ENCODE assay signal across 22 cellular contexts in the genomic region with DNA sequence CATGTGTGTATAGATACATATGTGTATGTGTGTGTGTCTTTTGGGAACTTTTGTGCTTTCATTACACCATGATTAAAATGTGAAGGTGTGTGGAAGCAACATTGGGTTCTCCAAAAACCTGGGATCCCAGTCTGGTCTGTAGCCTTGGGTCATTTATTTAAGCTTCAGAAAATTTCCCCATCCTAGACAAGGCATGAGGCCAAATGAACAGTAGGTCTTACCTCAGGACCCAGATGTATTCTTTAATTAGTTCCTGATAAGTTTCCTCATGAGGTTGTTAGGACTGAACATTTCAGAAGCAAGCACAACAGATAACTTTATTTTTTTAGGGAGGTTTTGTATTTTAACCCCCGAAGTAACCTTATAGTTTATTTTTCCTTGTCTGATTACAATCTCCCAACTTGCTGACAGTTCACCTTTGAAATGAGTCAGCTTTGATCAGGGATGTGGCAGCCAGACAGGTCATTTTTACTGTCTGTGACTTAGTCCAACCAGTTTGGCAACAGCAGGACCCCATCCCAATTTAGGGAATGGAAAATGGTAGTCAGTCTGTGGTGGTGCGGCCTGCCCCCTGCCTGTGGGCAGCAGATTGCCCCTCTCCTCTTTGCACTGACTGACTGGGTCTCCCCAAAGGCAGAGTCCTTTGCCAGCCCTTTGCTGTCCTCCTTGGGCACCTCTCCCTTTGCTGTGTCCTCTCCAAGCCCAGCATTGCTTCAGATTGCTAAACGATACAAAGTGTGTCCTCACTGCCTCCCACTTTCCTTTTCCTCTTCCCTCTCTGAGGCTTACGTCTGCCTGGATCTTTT.
DNase-seq lines count a peak whose midpoint lies in the region; ATAC-seq, FAIRE-seq and TF ChIP-seq lines count a peak whose summit lies in the region.
"Had no signal": no experiment of that assay in that cellular context is flagged by ENCODE, and none has a peak within 500 bp of the region (broad histone marks: within the 10 kb centered on the region; RNA-seq: fewer than 3 reads in every experiment).

No MANE protein-coding gene starts in this region.

- peak; percentile 9 for TF ChIP-seq CTCF in liver (IDR thresholded peaks at IDR 0.05; ENCODE audit: low read depth, low read length, missing input control)
- no peak for TF ChIP-seq CTCF in HepG2 (CRISPR knock-in tag; IDR thresholded peaks at IDR 0.05)
- no peak for TF ChIP-seq CTCF in mammary epithelial cell (conservative IDR thresholded peaks at IDR 0.05 in 1 of 2, IDR thresholded peaks at IDR 0.05 in 1 of 2; ENCODE audit: extremely low read depth in 1 of 2, insufficient read depth in 1 of 2, low read depth in 1 of 2, low read length in 2 of 2)

- no peak overlapping the region for H3K27ac Mint-ChIP-seq in effector memory CD8-positive, alpha-beta T cell
- H3K27ac Mint-ChIP-seq: activated naive CD8-positive, alpha-beta T cell treated with anti-CD3 and anti-CD28 coated beads, Interleukin-2, amount 10 ng/mL, durations not matched to agents 7 days and 5 days; nephron; stimulated activated effector memory CD8-positive, alpha-beta T cell treated with anti-CD3 and anti-CD28 coated beads, Interleukin-12 subunit alpha, Interleukin-12 subunit beta, amount 100 ng/mL, for 72 hours had no signal

- in situ Hi-C loops in HepG2 (cut with HindIII; ENCODE audit: extremely low pct_ligation_motif_present, low pct_unique_long_range_greater_than_20kb) = no loop called here
- in situ Hi-C loops in mammary epithelial cell (cut with MboI; ENCODE audit: low sequenced_read_pairs in 2 of 2) = no loop called here

- H4K20me1 ChIP-seq in HepG2 (ENCODE audit: insufficient read depth, low read length) = no peaks in the 10 kb centered on the region
- no peaks in the 10 kb centered on the region for H4K20me1 ChIP-seq in mammary epithelial cell (ENCODE audit: insufficient read depth, low read length)

- no peak for DNase-seq in HepG2 (ENCODE audit: low spot score)
- peak; percentile 32 for DNase-seq in mammary epithelial cell
- peak; percentile 45 for DNase-seq in iPS-NIHi7 (ENCODE audit: extremely low spot score)
- no peak for DNase-seq in cerebellar nuclear complex (lab: John Stamatoyannopoulos, UW)
- no peak for DNase-seq in AML-193 (lab: John Stamatoyannopoulos, UW)
- no peak for DNase-seq in effector memory CD8-positive, alpha-beta T cell
- DNase-seq: activated naive CD8-positive, alpha-beta T cell treated with anti-CD3 and anti-CD28 coated beads, Interleukin-2, amount 10 ng/mL, durations not matched to agents 7 days and 5 days; activated T-cell treated with anti-CD3 and anti-CD28 coated beads, Interleukin-2, amount 50 U/mL, for 1 hour; DMS79 treated with DMSO at 0.1 percent for 48 hours; erythroblast; hippocampal formation; left lung; NCI-H2029; NCI-H526 treated with DMSO at 0.1 percent for 48 hours; Peyer's patch; upper lobe of right lung had no signal

- CTCF ChIA-PET in HepG2 (lab: Yijun Ruan, JAX; ENCODE audit: low intra/inter-chr PET ratio, low total read pairs) (no interaction called here), mammary epithelial cell (lab: Charles Lee; ENCODE audit: low non-redundant PET) (interaction anchor here (0.6 kb wide), 1 partner anchor 167 kb away, joined by 3 read pairs; no protein-coding TSS in a partner anchor)

- intact Hi-C loops in HepG2 (cut with micrococcal nuclease; ENCODE audit: unreplicated experiment) = no loop called here
- intact Hi-C loops in mammary epithelial cell (cut with micrococcal nuclease) = no loop called here

- no peak for TF ChIP-seq EP300 in HepG2 (IDR thresholded peaks at IDR 0.05; ENCODE audit: low read depth in 2 of 2, low read length in 2 of 2)
- no peak for TF ChIP-seq EP300 in HepG2 (CRISPR knock-in tag; IDR thresholded peaks at IDR 0.05; ENCODE audit: borderline replicate concordance)

- no peaks in the 10 kb centered on the region for H3K9me3 Mint-ChIP-seq in effector memory CD8-positive, alpha-beta T cell
- H3K9me3 Mint-ChIP-seq: activated naive CD8-positive, alpha-beta T cell treated with anti-CD3 and anti-CD28 coated beads, Interleukin-2, amount 10 ng/mL, durations not matched to agents 7 days and 5 days; nephron; stimulated activated effector memory CD8-positive, alpha-beta T cell treated with anti-CD3 and anti-CD28 coated beads, Interleukin-12 subunit alpha, Interleukin-12 subunit beta, amount 100 ng/mL, for 72 hours had no signal

- ATAC-seq in HepG2 (no peak), GM21717 (IDR thresholded peaks at IDR 0.05; ENCODE audit: unreplicated experiment) (no peak)
- ATAC-seq in effector memory CD8-positive, alpha-beta T cell (replicated peaks) = no peak
- ATAC-seq: activated CD4-positive, CD25-positive, alpha-beta regulatory T cell treated with anti-CD3 and anti-CD28 coated beads, Interleukin-2, amount 50 U/mL, for 24 hours; sciatic nerve; stimulated activated effector memory CD8-positive, alpha-beta T cell treated with anti-CD3 and anti-CD28 coated beads, Interleukin-12 subunit alpha, Interleukin-12 subunit beta, amount 100 ng/mL, for 72 hours had no signal

- H3K4me3 Mint-ChIP-seq in effector memory CD8-positive, alpha-beta T cell = no peak overlapping the region
- H3K4me3 Mint-ChIP-seq: activated naive CD8-positive, alpha-beta T cell treated with anti-CD3 and anti-CD28 coated beads, Interleukin-2, amount 10 ng/mL, durations not matched to agents 7 days and 5 days; nephron; stimulated activated effector memory CD8-positive, alpha-beta T cell treated with anti-CD3 and anti-CD28 coated beads, Interleukin-12 subunit alpha, Interleukin-12 subunit beta, amount 100 ng/mL, for 72 hours had no signal

- POLR2A ChIA-PET in HepG2 (lab: Yijun Ruan, JAX) = no interaction called here

- TF ChIP-seq RAD21 in liver (IDR thresholded peaks at IDR 0.05) = peak in 1 of 2 donors; percentile 20
- no peak for TF ChIP-seq RAD21 in HepG2 (CRISPR knock-in tag; IDR thresholded peaks at IDR 0.05)

- BruUV-seq in HepG2 (replicated peaks; lab: Mats Ljungman, UMichigan) = no TSS peak
- BruUV-seq in mammary epithelial cell (replicated peaks; lab: Mats Ljungman, UMichigan) = no TSS peak

- H3K27me3 Mint-ChIP-seq in effector memory CD8-positive, alpha-beta T cell = peaks cover 22 to 51% of the 10 kb centered on the region in 2 donors

- no peaks in the 10 kb centered on the region for H3K36me3 Mint-ChIP-seq in effector memory CD8-positive, alpha-beta T cell (ENCODE audit: insufficient read depth)
- H3K36me3 Mint-ChIP-seq: activated naive CD8-positive, alpha-beta T cell treated with anti-CD3 and anti-CD28 coated beads, Interleukin-2, amount 10 ng/mL, durations not matched to agents 7 days and 5 days; stimulated activated effector memory CD8-positive, alpha-beta T cell treated with anti-CD3 and anti-CD28 coated beads, Interleukin-12 subunit alpha, Interleukin-12 subunit beta, amount 100 ng/mL, for 72 hours had no signal

- H3K36me3 ChIP-seq in liver (ENCODE audit: control insufficient read depth in 4 of 4, insufficient read depth in 3 of 4, low read depth in 1 of 4, low read length in 3 of 4) (peaks cover 0 to 3% (median 0%) of the 10 kb centered on the region in 4 donors), HepG2 (replicated peaks in 1 of 2; ENCODE audit: control insufficient read depth in 1 of 2, insufficient read depth in 2 of 2, low read length in 2 of 2) (no peaks in the 10 kb centered on the region), mammary epithelial cell (ENCODE audit: insufficient read depth, low read length) (no peaks in the 10 kb centered on the region)
- H3K36me3 ChIP-seq: left lung, Peyer's patch, upper lobe of right lung had no signal

- dilution Hi-C loops in mammary epithelial cell (cut with HindIII; ENCODE audit: low sequenced_read_pairs) = no loop called here

- H3K27ac ChIP-seq in liver (ENCODE audit: low read depth in 1 of 2, low read length in 2 of 2) = peak overlapping the region; percentile 42 to 83
- H3K27ac ChIP-seq in HepG2 (ENCODE audit: extremely low read length, insufficient read depth, low read length) = no peak overlapping the region
- no peak overlapping the region for H3K27ac ChIP-seq in mammary epithelial cell (ENCODE audit: insufficient read depth, low read depth, low read length)
- H3K27ac ChIP-seq: left lung, upper lobe of right lung had no signal

- H3K4me2 ChIP-seq in HepG2 (ENCODE audit: low read depth, low read length) = no peak overlapping the region
- H3K4me2 ChIP-seq in mammary epithelial cell (ENCODE audit: insufficient read depth, low read depth, low read length) = no peak overlapping the region

- H3K9me3 ChIP-seq in liver (ENCODE audit: control insufficient read depth in 4 of 4, low read length in 3 of 4) = no peaks in the 10 kb centered on the region
- no peaks in the 10 kb centered on the region for H3K9me3 ChIP-seq in HepG2 (ENCODE audit: low read length)
- no peaks in the 10 kb centered on the region for H3K9me3 ChIP-seq in mammary epithelial cell (replicated peaks; ENCODE audit: insufficient read depth, low read length)
- H3K9me3 ChIP-seq: left lung, Peyer's patch, upper lobe of right lung had no signal

- WGBS in liver = 34% methylated on average over 4 of the region's 4 CpGs
- WGBS in HepG2 (ENCODE audit: low lambda C conversion rate) = 7% methylated on average over 4 of the region's 4 CpGs
- WGBS in mammary epithelial cell (ENCODE audit: low coverage, missing lambda C conversion rate) = 30% methylated on average over 4 of the region's 4 CpGs

- H3K4me3 ChIP-seq in liver (ENCODE audit: low read depth in 1 of 3, low read length in 3 of 3) (no peak overlapping the region), HepG2 (replicated peaks in 1 of 3; ENCODE audit: insufficient read depth in 1 of 3, low read depth in 2 of 3, low read length in 3 of 3) (no peak overlapping the region), mammary epithelial cell (replicated peaks in 1 of 3; ENCODE audit: insufficient read depth in 1 of 3, low read depth in 2 of 3, low read length in 3 of 3) (no peak overlapping the region)
- H3K4me3 ChIP-seq: left lung, Peyer's patch, upper lobe of right lung had no signal

- H3K79me2 ChIP-seq in HepG2 (ENCODE audit: insufficient read depth, low read length) (no peaks in the 10 kb centered on the region), mammary epithelial cell (ENCODE audit: insufficient read depth, low read length) (peaks cover 5% of the 10 kb centered on the region)

- H3K27me3 ChIP-seq in liver (ENCODE audit: control insufficient read depth in 4 of 4, insufficient read depth in 4 of 4, low read length in 3 of 4) = no peaks in the 10 kb centered on the region
- peaks cover 0 to 14% of the 10 kb centered on the region in 2 experiments; a peak in 2 of 5 replicates for H3K27me3 ChIP-seq in HepG2 (ENCODE audit: control insufficient read depth in 1 of 2, insufficient read depth in 2 of 2, low read length in 2 of 2)
- H3K27me3 ChIP-seq in mammary epithelial cell (ENCODE audit: insufficient read depth, low read length) = no peaks in the 10 kb centered on the region
- H3K27me3 ChIP-seq: left lung, Peyer's patch, upper lobe of right lung had no signal

- no peaks in the 10 kb centered on the region for H3K4me1 Mint-ChIP-seq in effector memory CD8-positive, alpha-beta T cell (ENCODE audit: low read depth in 2 of 2)
- H3K4me1 Mint-ChIP-seq: activated naive CD8-positive, alpha-beta T cell treated with anti-CD3 and anti-CD28 coated beads, Interleukin-2, amount 10 ng/mL, durations not matched to agents 7 days and 5 days; stimulated activated effector memory CD8-positive, alpha-beta T cell treated with anti-CD3 and anti-CD28 coated beads, Interleukin-12 subunit alpha, Interleukin-12 subunit beta, amount 100 ng/mL, for 72 hours had no signal

- H3K4me1 ChIP-seq in liver (ENCODE audit: control insufficient read depth in 4 of 4, insufficient read depth in 4 of 4, low read length in 3 of 4) (peaks cover 16 to 48% (median 34%) of the 10 kb centered on the region in 4 donors), HepG2 (ENCODE audit: insufficient read depth, low read length) (no peaks in the 10 kb centered on the region), mammary epithelial cell (ENCODE audit: insufficient read depth, low read length) (peaks cover 30% of the 10 kb centered on the region)

- H3K9ac ChIP-seq in liver (ENCODE audit: low read depth in 1 of 2, low read length in 2 of 2) (no peak overlapping the region), HepG2 (ENCODE audit: insufficient read depth, low read depth, low read length) (no peak overlapping the region), mammary epithelial cell (ENCODE audit: insufficient read depth, low read length) (no peak overlapping the region)

- H2AFZ ChIP-seq in HepG2 (ENCODE audit: low read length) (no peak overlapping the region), mammary epithelial cell (ENCODE audit: low read depth, low read length) (no peak overlapping the region)

- FAIRE-seq in HepG2 (lab: Jason Lieb, UNC) = no peak

- TF ChIP-seq POLR2A in HepG2 (IDR thresholded peaks at IDR 0.05; ENCODE audit: insufficient read depth in 1 of 2, low read depth in 2 of 2, low read length in 2 of 2) = no peak

Comparison
In these comparisons a context has a peak if more than half of its experiments do, and no peak if none do; other contexts are left out.
1. H3K27ac ChIP-seq: peak in liver (2 of 2); none in HepG2 (single experiment) and mammary epithelial cell (single experiment).
2. DNase-seq: peak in mammary epithelial cell (single experiment) and iPS-NIHi7 (single experiment); none in HepG2 (single experiment), cerebellar nuclear complex (0 of 2), AML-193 (0 of 2) and effector memory CD8-positive, alpha-beta T cell (0 of 3).